Comparison of ENCODE assay signal across 17 cellular contexts in genomic region chr9:4850611-4851010, GRCh38. TPM values are rescaled to one million over a fixed set of nuclear protein-coding genes. Genes with fewer than 3 reads are reported as not detected.
A peak's percentile ranks its signal among the peaks of the same experiment; 100 is the strongest.
DNase-seq lines count a peak whose midpoint lies in the region; ATAC-seq and TF ChIP-seq lines count a peak whose summit lies in the region.
"Had no signal": no experiment of that assay in that cellular context is flagged by ENCODE, and none has a peak within 500 bp of the region (broad histone marks: within the 10 kb centered on the region; RNA-seq: fewer than 3 reads in every experiment).

No MANE protein-coding gene starts in this region.

- no peak overlapping the region for H3K4me3 Mint-ChIP-seq in activated naive CD8-positive, alpha-beta T cell treated with anti-CD3 and anti-CD28 coated beads, Interleukin-2, amount 50 U/mL, for 24 hours
- no peak overlapping the region for H3K4me3 Mint-ChIP-seq in activated naive CD8-positive, alpha-beta T cell treated with anti-CD3 and anti-CD28 coated beads for 36 hours
- no peak overlapping the region for H3K4me3 Mint-ChIP-seq in neural progenitor cell
- H3K4me3 Mint-ChIP-seq: CD8-positive, alpha-beta memory T cell had no signal

- peaks cover 3 to 10% of the 10 kb centered on the region in 2 donors for H3K4me1 ChIP-seq in ascending aorta
- peaks cover 18% of the 10 kb centered on the region for H3K4me1 ChIP-seq in neural progenitor cell
- peaks cover 0 to 7% of the 10 kb centered on the region in 2 donors for H3K4me1 ChIP-seq in aorta (ENCODE audit: control insufficient read depth in 1 of 2, insufficient read depth in 2 of 2, low read length in 2 of 2)
- H3K4me1 ChIP-seq: parathyroid adenoma had no signal

- peaks cover 9% of the 10 kb centered on the region for H3K4me1 Mint-ChIP-seq in activated naive CD8-positive, alpha-beta T cell treated with anti-CD3 and anti-CD28 coated beads, Interleukin-2, amount 50 U/mL, for 24 hours
- H3K4me1 Mint-ChIP-seq in activated naive CD8-positive, alpha-beta T cell treated with anti-CD3 and anti-CD28 coated beads for 36 hours, result peaks cover 3% of the 10 kb centered on the region
- H3K4me1 Mint-ChIP-seq in neural progenitor cell, result peaks cover 4% of the 10 kb centered on the region

- H3K36me3 Mint-ChIP-seq in activated naive CD8-positive, alpha-beta T cell treated with anti-CD3 and anti-CD28 coated beads, Interleukin-2, amount 50 U/mL, for 24 hours (ENCODE audit: low read depth), result peaks cover 35% of the 10 kb centered on the region
- H3K36me3 Mint-ChIP-seq in activated naive CD8-positive, alpha-beta T cell treated with anti-CD3 and anti-CD28 coated beads for 36 hours, result peaks cover 28% of the 10 kb centered on the region
- peaks cover 13% of the 10 kb centered on the region for H3K36me3 Mint-ChIP-seq in neural progenitor cell

- peaks cover 5% of the 10 kb centered on the region for H4K20me1 ChIP-seq in neural progenitor cell (ENCODE audit: low read depth)

- no peaks in the 10 kb centered on the region for H3K9me3 Mint-ChIP-seq in activated naive CD8-positive, alpha-beta T cell treated with anti-CD3 and anti-CD28 coated beads, Interleukin-2, amount 50 U/mL, for 24 hours
- H3K9me3 Mint-ChIP-seq in activated naive CD8-positive, alpha-beta T cell treated with anti-CD3 and anti-CD28 coated beads for 36 hours, result no peaks in the 10 kb centered on the region
- H3K9me3 Mint-ChIP-seq in neural progenitor cell, result no peaks in the 10 kb centered on the region
- H3K9me3 Mint-ChIP-seq: CD8-positive, alpha-beta memory T cell had no signal

- H3K27me3 Mint-ChIP-seq in activated naive CD8-positive, alpha-beta T cell treated with anti-CD3 and anti-CD28 coated beads, Interleukin-2, amount 50 U/mL, for 24 hours, result no peaks in the 10 kb centered on the region
- H3K27me3 Mint-ChIP-seq in activated naive CD8-positive, alpha-beta T cell treated with anti-CD3 and anti-CD28 coated beads for 36 hours, result no peaks in the 10 kb centered on the region
- no peaks in the 10 kb centered on the region for H3K27me3 Mint-ChIP-seq in neural progenitor cell (ENCODE audit: insufficient read depth, low read depth)
- H3K27me3 Mint-ChIP-seq: CD8-positive, alpha-beta memory T cell had no signal

- no peak overlapping the region for H2AFZ ChIP-seq in neural progenitor cell (replicated peaks)
- H2AFZ ChIP-seq: parathyroid adenoma had no signal

- H3F3A ChIP-seq in neural progenitor cell (ENCODE audit: low read depth), result peaks cover 11% of the 10 kb centered on the region

- no peak overlapping the region for H3K4me2 ChIP-seq in neural progenitor cell

- WGBS in aorta, 2 donors, result 64% methylated on average over 8 of the region's 8 CpGs

- H3K4me3 ChIP-seq in ascending aorta (no peak overlapping the region), neural progenitor cell (no peak overlapping the region), aorta (ENCODE audit: low read length in 2 of 2) (no peak overlapping the region), MG63 (no peak overlapping the region)
- H3K4me3 ChIP-seq: coronary artery had no signal

- ATAC-seq in activated naive CD8-positive, alpha-beta T cell treated with anti-CD3 and anti-CD28 coated beads, Interleukin-2, amount 50 U/mL, for 24 hours, result no peak
- ATAC-seq in aorta (ENCODE audit: low FRiP score) (peak; percentile 53), HG02884 (IDR thresholded peaks at IDR 0.05; ENCODE audit: unreplicated experiment) (no peak)
- ATAC-seq: esophagus mucosa had no signal

- H3K27me3 ChIP-seq in ascending aorta (no peaks in the 10 kb centered on the region), neural progenitor cell (no peaks in the 10 kb centered on the region), aorta (ENCODE audit: control insufficient read depth in 1 of 2, insufficient read depth in 2 of 2, low read length in 1 of 2) (no peaks in the 10 kb centered on the region), MG63 (no peaks in the 10 kb centered on the region)

- intact Hi-C loops in ascending aorta (cut with DNase I) (no loop called here), aorta (cut with DNase I) (loop anchor here in 1 of 2 donors (5.0 kb wide), 1 partner anchor 88 kb away; no protein-coding TSS in a partner anchor)

- no peaks in the 10 kb centered on the region for H3K79me2 ChIP-seq in neural progenitor cell (ENCODE audit: low read depth)
- H3K79me2 ChIP-seq: parathyroid adenoma had no signal

- DNase-seq in activated naive CD8-positive, alpha-beta T cell treated with anti-CD3 and anti-CD28 coated beads, Interleukin-2, amount 50 U/mL, for 24 hours, result no peak
- DNase-seq in activated naive CD8-positive, alpha-beta T cell treated with anti-CD3 and anti-CD28 coated beads for 36 hours, result no peak
- DNase-seq in ascending aorta (ENCODE audit: low spot score in 2 of 2), result no peak
- DNase-seq in neural progenitor cell (ENCODE audit: low spot score), result peak; percentile 17
- no peak for DNase-seq in aorta
- no peak for DNase-seq in NK-92 treated with Interleukin-12 subunit alpha and Interleukin-12 subunit beta, amount 100 ng/mL, for 24 hours (lab: John Stamatoyannopoulos, UW)
- DNase-seq in MG63, result no peak
- DNase-seq: activated CD4-positive, alpha-beta T cell treated with anti-CD3 and anti-CD28 coated beads for 4 hours; CD8-positive, alpha-beta memory T cell; kidney glomerular epithelial cell; NCI-H82; RPMI8226; stimulated activated CD4-positive, alpha-beta T cell treated with anti-CD3 and anti-CD28 coated beads, Interleukin-12 subunit alpha, Interleukin-12 subunit beta, amount 100 ng/mL, for 4 hours had no signal

- H3K27ac ChIP-seq in ascending aorta (peak overlapping the region; percentile 66 to 70), neural progenitor cell (no peak overlapping the region), aorta (ENCODE audit: low read depth in 1 of 2, low read length in 2 of 2) (peak overlapping the region in 1 of 2 donors; percentile 81)
- H3K27ac ChIP-seq: parathyroid adenoma had no signal

- H3K36me3 ChIP-seq in ascending aorta (peaks cover 3 to 17% of the 10 kb centered on the region in 2 donors), neural progenitor cell (peaks cover 9% of the 10 kb centered on the region), aorta (ENCODE audit: control insufficient read depth in 1 of 2, insufficient read depth in 2 of 2, low read length in 1 of 2) (peaks cover 3% of the 10 kb centered on the region in 2 donors), MG63 (no peaks in the 10 kb centered on the region)

- no peak overlapping the region for H3K9ac ChIP-seq in neural progenitor cell
- H3K9ac ChIP-seq: parathyroid adenoma had no signal

- peak overlapping the region; percentile 46 for H3K27ac Mint-ChIP-seq in activated naive CD8-positive, alpha-beta T cell treated with anti-CD3 and anti-CD28 coated beads, Interleukin-2, amount 50 U/mL, for 24 hours
- H3K27ac Mint-ChIP-seq in activated naive CD8-positive, alpha-beta T cell treated with anti-CD3 and anti-CD28 coated beads for 36 hours, result no peak overlapping the region
- H3K27ac Mint-ChIP-seq in neural progenitor cell, result no peak overlapping the region

- TF ChIP-seq CTCF in ascending aorta (IDR thresholded peaks at IDR 0.05) (no peak), neural progenitor cell (IDR thresholded peaks at IDR 0.05) (no peak)

- H3K9me3 ChIP-seq in ascending aorta (no peaks in the 10 kb centered on the region), neural progenitor cell (ENCODE audit: low read depth) (no peaks in the 10 kb centered on the region), aorta (ENCODE audit: control insufficient read depth, low read length) (no peaks in the 10 kb centered on the region), MG63 (no peaks in the 10 kb centered on the region)

RNA-seq across cellular contexts. Expression of gene RCL1, which starts 57.9 kb away (rescaled TPM):
- total RNA-seq in activated naive CD8-positive, alpha-beta T cell treated with anti-CD3 and anti-CD28 coated beads for 36 hours, result 10 to 100 TPM; 37.9 to 38.6 TPM
- total RNA-seq in ascending aorta (28.3 TPM), neural progenitor cell (ENCODE audit: low replicate concordance) (17.9 and 19.5 TPM in 2 replicates), aorta (10 to 100 TPM; 32.3 to 41.9 TPM)
- polyA plus RNA-seq in aorta, result 10 to 100 TPM; 10.8 to 21.3 TPM
- total RNA-seq in MG63 (2014; rRNA removed; shearing (Covaris generic); ENCODE audit: low replicate concordance), result 6.8 and 9.0 TPM in 2 replicates
